ENCODE assay signal across 12 cellular contexts in genomic region chr7:79504607-79505389, GRCh38. TPM values are rescaled to one million over a fixed set of nuclear protein-coding genes. Genes with fewer than 3 reads are reported as not detected.
DNase-seq lines count a peak whose midpoint lies in the region; TF ChIP-seq lines count a peak whose summit lies in the region.
"Had no signal": no experiment of that assay in that cellular context is flagged by ENCODE, and none has a peak within 500 bp of the region (broad histone marks: within the 10 kb centered on the region; RNA-seq: fewer than 3 reads in every experiment).

No MANE protein-coding gene starts in this region.

- H3K4me1 Mint-ChIP-seq in neural crest cell, result peaks cover 7% of the 10 kb centered on the region
- H3K4me1 Mint-ChIP-seq: activated CD4-positive, alpha-beta T cell treated with anti-CD3 and anti-CD28 coated beads, Interleukin-2, amount 10 ng/mL, durations not matched to agents 7 days and 5 days had no signal

- no peaks in the 10 kb centered on the region for H3K27me3 Mint-ChIP-seq in neural crest cell (ENCODE audit: low read depth)
- H3K27me3 Mint-ChIP-seq: activated CD4-positive, alpha-beta T cell treated with anti-CD3 and anti-CD28 coated beads, Interleukin-2, amount 10 ng/mL, durations not matched to agents 7 days and 5 days had no signal

- H3K36me3 Mint-ChIP-seq in neural crest cell (ENCODE audit: low read depth), result no peaks in the 10 kb centered on the region
- H3K36me3 Mint-ChIP-seq: activated naive CD4-positive, alpha-beta T cell treated with anti-CD3 and anti-CD28 coated beads, Interleukin-2, amount 50 U/mL, for 72 hours had no signal

- DNase-seq in ELF-1 (ENCODE audit: low read depth, low spot score) (peak; percentile 64), OCI-M1 (lab: John Stamatoyannopoulos, UW) (peak; percentile 43), fibroblast of pulmonary artery (ENCODE audit: low read depth) (peak; percentile 21), neural crest cell (ENCODE audit: low read depth, low spot score) (no peak), DMS153 treated with DMSO at 0.1 percent for 48 hours (lab: John Stamatoyannopoulos, UW; ENCODE audit: unreplicated experiment) (no peak), GM20000 (ENCODE audit: low spot score) (no peak), HuH-7 (ENCODE audit: low spot score) (no peak)
- DNase-seq in activated effector memory CD4-positive, alpha-beta T cell treated with anti-CD3 and anti-CD28 coated beads, Interleukin-2, amount 50 U/mL, for 16 hours, result no peak
- DNase-seq: activated CD4-positive, alpha-beta T cell treated with anti-CD3 and anti-CD28 coated beads, Interleukin-2, amount 10 ng/mL, durations not matched to agents 7 days and 5 days; NCI-H345 had no signal

- H3K9me3 Mint-ChIP-seq in neural crest cell, result no peaks in the 10 kb centered on the region
- H3K9me3 Mint-ChIP-seq: activated CD4-positive, alpha-beta T cell treated with anti-CD3 and anti-CD28 coated beads, Interleukin-2, amount 10 ng/mL, durations not matched to agents 7 days and 5 days; activated naive CD4-positive, alpha-beta T cell treated with anti-CD3 and anti-CD28 coated beads, Interleukin-2, amount 50 U/mL, for 72 hours had no signal

- H3K27ac Mint-ChIP-seq in neural crest cell (ENCODE audit: unreplicated experiment), result peak overlapping the region; percentile 93
- H3K27ac Mint-ChIP-seq: activated CD4-positive, alpha-beta T cell treated with anti-CD3 and anti-CD28 coated beads, Interleukin-2, amount 10 ng/mL, durations not matched to agents 7 days and 5 days; activated naive CD4-positive, alpha-beta T cell treated with anti-CD3 and anti-CD28 coated beads, Interleukin-2, amount 50 U/mL, for 72 hours had no signal

- H3K4me3 ChIP-seq in fibroblast of pulmonary artery (replicated peaks; ENCODE audit: low read depth, low read length), result no peak overlapping the region
- H3K4me3 ChIP-seq: SJCRH30 had no signal

- no peak overlapping the region for H3K4me3 Mint-ChIP-seq in neural crest cell
- H3K4me3 Mint-ChIP-seq: activated CD4-positive, alpha-beta T cell treated with anti-CD3 and anti-CD28 coated beads, Interleukin-2, amount 10 ng/mL, durations not matched to agents 7 days and 5 days had no signal

- TF ChIP-seq CTCF in fibroblast of pulmonary artery (IDR thresholded peaks at IDR 0.05; ENCODE audit: low read length, missing control alignments) (peak; percentile 3), neural crest cell (conservative IDR thresholded peaks at IDR 0.05) (no peak), GM20000 (IDR thresholded peaks at IDR 0.05; ENCODE audit: extremely low read depth, missing control alignments) (no peak)

RNA-seq across cellular contexts. Expression of gene MAGI2, which starts 51.3 kb away (rescaled TPM):
- 10.0 and 10.1 TPM in 2 replicates for total RNA-seq in neural crest cell

Comparison
In these comparisons a context has a peak if more than half of its experiments do, and no peak if none do; other contexts are left out.
1. DNase-seq: peak in ELF-1 (single experiment), OCI-M1 (single experiment) and fibroblast of pulmonary artery (single experiment); none in neural crest cell (single experiment), activated effector memory CD4-positive, alpha-beta T cell treated with anti-CD3 and anti-CD28 coated beads, Interleukin-2, amount 50 U/mL, for 16 hours (single experiment), DMS153 treated with DMSO at 0.1 percent for 48 hours (single experiment), GM20000 (single experiment) and HuH-7 (single experiment).